ENCODE assay signal across 1 cellular context in genomic region chr12:125218952-125219351, GRCh38.
TF ChIP-seq lines count a peak whose summit lies in the region.

No MANE protein-coding gene starts in this region.

TF ChIP-seq in HepG2, 621 proteins besides CTCF, POLR2A, EP300 and RAD21 (continued from another document):
- TF ChIP-seq ZNF281 (CRISPR knock-in tag; IDR thresholded peaks at IDR 0.05; ENCODE audit: borderline replicate concordance), result no peak
